In the genomic region with DNA sequence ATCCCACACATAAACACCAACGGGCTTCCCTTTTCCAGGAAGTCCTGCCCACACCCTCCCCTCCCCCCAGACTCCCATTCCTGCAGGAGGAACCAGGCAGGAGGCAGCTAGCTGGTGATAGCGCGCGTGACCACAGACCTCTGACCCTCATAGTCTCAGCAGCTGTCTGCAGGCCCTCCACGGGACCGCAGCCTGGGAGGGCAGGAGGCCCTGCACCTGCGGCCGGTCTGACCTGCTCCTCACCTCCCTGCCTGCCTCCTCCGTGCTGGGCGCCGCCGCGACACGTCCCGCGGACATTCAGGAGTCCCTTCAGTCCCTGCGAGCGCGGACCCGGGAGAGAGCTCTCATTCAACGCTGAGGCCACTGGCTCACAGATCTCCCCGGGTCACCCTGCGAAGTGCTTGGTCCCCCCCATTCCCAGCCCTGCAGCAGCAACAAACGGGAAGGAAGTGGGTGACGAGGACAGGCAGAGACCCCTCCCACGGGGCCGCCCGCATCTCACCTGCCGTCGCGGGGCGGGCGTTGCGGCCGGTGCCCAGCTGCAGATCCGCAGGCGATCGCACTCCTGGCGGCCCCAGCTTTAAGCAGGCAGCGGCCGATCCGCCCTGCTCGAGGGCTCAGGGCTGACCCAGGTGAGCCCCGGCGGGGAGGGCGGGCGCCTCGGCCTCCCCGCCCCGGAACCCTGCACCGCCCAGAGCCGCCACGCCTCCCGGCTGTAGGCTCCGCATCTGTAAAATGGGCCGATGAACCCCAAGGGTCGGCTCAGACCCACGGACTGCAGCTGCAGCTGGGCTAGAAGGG, we compare ENCODE assay signal across 8 cellular contexts. TPM values are rescaled to one million over a fixed set of nuclear protein-coding genes. Genes with fewer than 3 reads are reported as not detected.
A peak's percentile ranks its signal among the peaks of the same experiment; 100 is the strongest.
DNase-seq lines count a peak whose midpoint lies in the region; ATAC-seq and TF ChIP-seq lines count a peak whose summit lies in the region.

No MANE protein-coding gene starts in this region.

- H3K4me3 ChIP-seq in cardiac muscle cell (no peak overlapping the region), retinal pigment epithelial cell (ENCODE audit: low read length) (peak overlapping the region; percentile 45)

- H3K4me1 ChIP-seq in cardiac muscle cell (ENCODE audit: low read depth) = no peaks in the 10 kb centered on the region

- no peak for TF ChIP-seq POLR2A in erythroblast (IDR thresholded peaks at IDR 0.05; ENCODE audit: low read length)

- H3K36me3 ChIP-seq in cardiac muscle cell = no peaks in the 10 kb centered on the region

- ATAC-seq in HG03280 (IDR thresholded peaks at IDR 0.05; ENCODE audit: unreplicated experiment) (peak; percentile 37), HG02981 (IDR thresholded peaks at IDR 0.05; ENCODE audit: unreplicated experiment) (no peak)

- TF ChIP-seq CTCF in cardiac muscle cell (IDR thresholded peaks at IDR 0.05; ENCODE audit: low read depth, low read length) (no peak), retinal pigment epithelial cell (conservative IDR thresholded peaks at IDR 0.05; ENCODE audit: low read depth, low read length) (no peak)

- H3K27me3 ChIP-seq in cardiac muscle cell = peaks cover 8% of the 10 kb centered on the region

- no peaks in the 10 kb centered on the region for H3K9me3 ChIP-seq in cardiac muscle cell (ENCODE audit: low read depth)

- H3K27ac ChIP-seq in cardiac muscle cell = no peak overlapping the region

- peak; percentile 29 for DNase-seq in activated CD8-positive, alpha-beta memory T cell treated with anti-CD3 and anti-CD28 coated beads, Interleukin-2, amount 50 U/mL, for 4 hours
- DNase-seq in cardiac muscle cell (ENCODE audit: low read depth in 1 of 2, low spot score in 1 of 2) = peak; percentile 20 to 33
- no peak for DNase-seq in retinal pigment epithelial cell (ENCODE audit: low read depth)
- no peak for DNase-seq in erythroblast (lab: John Stamatoyannopoulos, UW)
- DNase-seq in AG08396 (ENCODE audit: low spot score) = no peak
- DNase-seq in NCI-H2196 treated with DMSO at 0.1 percent for 48 hours (lab: John Stamatoyannopoulos, UW; ENCODE audit: unreplicated experiment) = no peak

RNA-seq across cellular contexts. Expression of gene ACP5, which starts 1.1 kb away (rescaled TPM):
- 1.9 TPM in 1 of 2 replicates, not detected in the other for total RNA-seq in cardiac muscle cell
- polyA plus RNA-seq in cardiac muscle cell = 1.1 and 1.2 TPM in 2 replicates

RNA-seq across cellular contexts. Expression of gene ZNF627, which starts 18.7 kb away (rescaled TPM):
- total RNA-seq in cardiac muscle cell = 19.9 and 23.0 TPM in 2 replicates
- 17.5 and 19.4 TPM in 2 replicates for polyA plus RNA-seq in cardiac muscle cell

RNA-seq across cellular contexts. Expression of gene ELOF1, which starts 19.5 kb away (rescaled TPM):
- total RNA-seq in cardiac muscle cell = 44.3 and 45.3 TPM in 2 replicates
- polyA plus RNA-seq in cardiac muscle cell = 80.2 and 98.6 TPM in 2 replicates

RNA-seq across cellular contexts. Expression of gene CNN1, which starts 39.9 kb away (rescaled TPM):
- total RNA-seq in cardiac muscle cell = 288 and 520 TPM in 2 replicates
- 219 and 388 TPM in 2 replicates for polyA plus RNA-seq in cardiac muscle cell

RNA-seq across cellular contexts. Expression of gene ECSIT, which starts 49.6 kb away (rescaled TPM):
- total RNA-seq in cardiac muscle cell = 71.5 and 91.3 TPM in 2 replicates
- 56.6 and 64.0 TPM in 2 replicates for polyA plus RNA-seq in cardiac muscle cell

Comparison
In these comparisons a context has a peak if more than half of its experiments do, and no peak if none do; other contexts are left out.
1. DNase-seq: peak in activated CD8-positive, alpha-beta memory T cell treated with anti-CD3 and anti-CD28 coated beads, Interleukin-2, amount 50 U/mL, for 4 hours (single experiment) and cardiac muscle cell (2 of 2); none in retinal pigment epithelial cell (single experiment), erythroblast (0 of 2), AG08396 (single experiment) and NCI-H2196 treated with DMSO at 0.1 percent for 48 hours (single experiment).